In the genomic region with DNA sequence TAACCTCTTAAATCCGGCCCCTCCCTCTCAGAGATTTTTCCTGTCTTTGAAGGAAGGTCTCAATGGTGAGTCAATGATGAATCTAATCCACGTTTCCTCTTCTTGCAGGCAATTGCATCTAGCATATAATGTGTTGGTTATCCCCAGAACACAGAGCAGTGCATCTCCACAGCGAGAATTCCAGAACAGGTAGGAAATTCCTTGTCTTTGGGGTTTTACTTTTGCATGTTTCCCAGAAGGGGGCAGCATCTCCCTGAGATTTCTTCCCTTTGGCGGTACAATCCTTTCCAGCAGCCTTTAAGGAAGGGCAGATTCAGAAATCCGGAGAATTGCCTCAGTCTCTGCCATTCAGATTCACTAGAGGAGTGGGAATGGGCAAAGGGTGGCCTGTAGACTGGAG, we compare ENCODE assay signal across 8 cellular contexts.
DNase-seq lines count a peak whose midpoint lies in the region; ATAC-seq and TF ChIP-seq lines count a peak whose summit lies in the region.

No MANE protein-coding gene starts in this region.

- DNase-seq in DMS153 treated with DMSO at 0.1 percent for 48 hours (lab: John Stamatoyannopoulos, UW; ENCODE audit: unreplicated experiment) (peak; percentile 17), DMS153 (lab: John Stamatoyannopoulos, UW) (no peak), NCI-H2107 (lab: John Stamatoyannopoulos, UW) (peak; percentile 15), colonic mucosa (peak; percentile 50), lower lobe of right lung (no peak), immature natural killer cell (no peak), CD14-positive monocyte (ENCODE audit: low spot score) (no peak)

- TF ChIP-seq CTCF in colonic mucosa (IDR thresholded peaks at IDR 0.05): peak; percentile 25
- TF ChIP-seq CTCF in lower lobe of right lung (IDR thresholded peaks at IDR 0.05): peak; percentile 54
- TF ChIP-seq CTCF in CD14-positive monocyte (IDR thresholded peaks at IDR 0.05): no peak

- no peaks in the 10 kb centered on the region for H3K4me1 ChIP-seq in colonic mucosa
- H3K4me1 ChIP-seq in lower lobe of right lung: no peaks in the 10 kb centered on the region

- ATAC-seq in lower lobe of right lung (peak in 1 of 2 donors; percentile 33), GM21447 (IDR thresholded peaks at IDR 0.05; ENCODE audit: unreplicated experiment) (no peak)

- H3K27me3 ChIP-seq in colonic mucosa (no peaks in the 10 kb centered on the region), lower lobe of right lung (ENCODE audit: low read depth) (peaks cover 6% of the 10 kb centered on the region)

- no peak overlapping the region for H3K9ac ChIP-seq in colonic mucosa (ENCODE audit: low read depth in 2 of 2, low read length in 2 of 2)

- H3K4me3 Mint-ChIP-seq in immature natural killer cell (no peak overlapping the region), CD14-positive monocyte (no peak overlapping the region)

- H3K9me3 ChIP-seq in colonic mucosa (no peaks in the 10 kb centered on the region), lower lobe of right lung (no peaks in the 10 kb centered on the region)

- no peak overlapping the region for H3K4me3 ChIP-seq in colonic mucosa
- H3K4me3 ChIP-seq in lower lobe of right lung: no peak overlapping the region

- peaks cover 0 to 3% (median 1%) of the 10 kb centered on the region in 3 donors for H3K27me3 Mint-ChIP-seq in immature natural killer cell (ENCODE audit: low read depth in 3 of 3)
- H3K27me3 Mint-ChIP-seq in CD14-positive monocyte (ENCODE audit: low read depth in 3 of 3): peaks cover 5 to 9% (median 9%) of the 10 kb centered on the region in 3 donors

- H3K36me3 Mint-ChIP-seq in immature natural killer cell: no peaks in the 10 kb centered on the region
- H3K36me3 Mint-ChIP-seq in CD14-positive monocyte: no peaks in the 10 kb centered on the region

- H3K9me3 Mint-ChIP-seq in immature natural killer cell (peaks cover 0 to 4% (median 0%) of the 10 kb centered on the region in 6 donors), CD14-positive monocyte (no peaks in the 10 kb centered on the region)

- no peaks in the 10 kb centered on the region for H3K4me1 Mint-ChIP-seq in immature natural killer cell
- H3K4me1 Mint-ChIP-seq in CD14-positive monocyte: no peaks in the 10 kb centered on the region

- H3K36me3 ChIP-seq in colonic mucosa (no peaks in the 10 kb centered on the region), lower lobe of right lung (no peaks in the 10 kb centered on the region)

- H3K27ac ChIP-seq in colonic mucosa: no peak overlapping the region
- H3K27ac ChIP-seq in lower lobe of right lung: no peak overlapping the region

- intact Hi-C loops in colonic mucosa (cut with DNase I) (loop anchor here (2.0 to 5.0 kb wide), 2 partner anchors 271 to 626 kb away; no protein-coding TSS in a partner anchor), lower lobe of right lung (cut with DNase I) (no loop called here), CD14-positive monocyte (cut with micrococcal nuclease) (no loop called here)

- H3K27ac Mint-ChIP-seq in immature natural killer cell (no peak overlapping the region), CD14-positive monocyte (no peak overlapping the region)

Comparison
In these comparisons a context has a peak if more than half of its experiments do, and no peak if none do; other contexts are left out.
1. DNase-seq: peak in DMS153 treated with DMSO at 0.1 percent for 48 hours (single experiment), NCI-H2107 (single experiment) and colonic mucosa (single experiment); none in DMS153 (single experiment), lower lobe of right lung (single experiment), immature natural killer cell (0 of 3) and CD14-positive monocyte (single experiment).